In the genomic region with DNA sequence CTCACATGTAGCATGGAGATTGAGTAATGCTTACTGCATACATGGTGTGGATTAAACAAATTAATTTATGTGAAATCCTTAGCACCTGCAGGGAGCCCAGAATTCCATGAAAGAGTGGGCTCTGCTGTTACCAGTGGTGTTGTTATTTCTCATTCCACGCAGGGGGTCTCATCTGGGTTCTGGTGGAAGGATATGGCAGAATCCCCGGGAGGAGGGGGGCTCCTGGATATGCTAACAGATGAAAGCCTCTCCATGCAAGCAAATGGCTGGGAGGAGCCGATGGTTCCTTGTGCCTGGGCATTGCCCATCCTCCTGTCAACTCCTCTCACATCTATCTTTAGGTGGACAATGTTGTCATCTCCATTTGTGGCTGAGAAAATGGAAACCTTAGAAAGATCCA, we compare ENCODE assay signal across 3 cellular contexts. TPM values are rescaled to one million over a fixed set of nuclear protein-coding genes. Genes with fewer than 3 reads are reported as not detected.
"Had no signal": no experiment of that assay in that cellular context is flagged by ENCODE, and none has a peak within 500 bp of the region (broad histone marks: within the 10 kb centered on the region; RNA-seq: fewer than 3 reads in every experiment).

No MANE protein-coding gene starts in this region.

- DNase-seq: GDM1, GF-D8 had no signal

- H3K4me3 ChIP-seq: GM12878 had no signal

RNA-seq across cellular contexts. Expression of a gene that starts 53.8 kb away (rescaled TPM):
- polyA plus RNA-seq: GM12878 had no signal
